Comparison of ENCODE assay signal across 8 cellular contexts in genomic region chr18:21110667-21111350, GRCh38. TPM values are rescaled to one million over a fixed set of nuclear protein-coding genes. Genes with fewer than 3 reads are reported as not detected.
DNase-seq lines count a peak whose midpoint lies in the region; ATAC-seq and TF ChIP-seq lines count a peak whose summit lies in the region.

No MANE protein-coding gene starts in this region.

- H3K79me2 ChIP-seq in ACC112 (ENCODE audit: control insufficient read depth, insufficient read depth, low read length, unreplicated experiment) (peaks cover 57% of the 10 kb centered on the region), PC-3 (ENCODE audit: low read length) (peaks cover 57% of the 10 kb centered on the region), neural progenitor cell (ENCODE audit: low read depth) (peaks cover 55% of the 10 kb centered on the region)

- H3K9me2 ChIP-seq in PC-3 (replicated peaks; ENCODE audit: low read length): no peaks in the 10 kb centered on the region

- CTCF ChIA-PET in PC-3 (lab: Charles Lee): interaction anchor here (1.6 kb wide), 1 partner anchor 21 kb away, joined by 4 read pairs; no protein-coding TSS in a partner anchor

- H4K20me1 ChIP-seq in PC-3 (ENCODE audit: low read length): peaks cover 41% of the 10 kb centered on the region
- peaks cover 49% of the 10 kb centered on the region for H4K20me1 ChIP-seq in neural progenitor cell (ENCODE audit: low read depth)

- H3K27ac ChIP-seq in ACC112 (ENCODE audit: low read depth, low read length): peak overlapping the region; percentile 82
- H3K27ac ChIP-seq in PC-3 (ENCODE audit: low read length): peak overlapping the region; percentile 83
- H3K27ac ChIP-seq in neural progenitor cell: peak overlapping the region; percentile 82
- H3K27ac ChIP-seq in substantia nigra (ENCODE audit: low read depth, low read length, poor library complexity, severe bottlenecking): peak overlapping the region; percentile 98

- H3K36me3 ChIP-seq in ACC112 (ENCODE audit: insufficient read depth, low read length): no peaks in the 10 kb centered on the region
- no peaks in the 10 kb centered on the region for H3K36me3 ChIP-seq in PC-3 (ENCODE audit: low read depth, low read length)
- H3K36me3 ChIP-seq in neural progenitor cell: no peaks in the 10 kb centered on the region

- POLR2A ChIA-PET in PC-3 (lab: Charles Lee; ENCODE audit: unreplicated experiment): no interaction called here

- H3K4me1 ChIP-seq in ACC112 (ENCODE audit: control insufficient read depth, insufficient read depth, low read length, unreplicated experiment) (peaks cover 28% of the 10 kb centered on the region), PC-3 (ENCODE audit: insufficient read depth, low read length) (peaks cover 15% of the 10 kb centered on the region), neural progenitor cell (peaks cover 25% of the 10 kb centered on the region)

- H3K4me3 Mint-ChIP-seq in activated T-helper 17 cell treated with anti-CD3 and anti-CD28 coated beads, Interleukin-2, amount 50 U/mL, for 72 hours: no peak overlapping the region
- H3K4me3 Mint-ChIP-seq in neural progenitor cell: no peak overlapping the region

- DNase-seq in PC-3 (peak; percentile 41), fibroblast of villous mesenchyme (ENCODE audit: low read depth) (peak; percentile 48), neural progenitor cell (ENCODE audit: low spot score) (no peak), substantia nigra (lab: John Stamatoyannopoulos, UW) (peak in 41 of 49 donors; percentile 11 to 72 (median 52))

- H3K9me3 Mint-ChIP-seq in activated T-helper 17 cell treated with anti-CD3 and anti-CD28 coated beads, Interleukin-2, amount 50 U/mL, for 72 hours: no peaks in the 10 kb centered on the region
- H3K9me3 Mint-ChIP-seq in neural progenitor cell: peaks cover 2% of the 10 kb centered on the region

- TSS peak; percentile 25 for BruUV-seq in PC-3 (replicated peaks; lab: Mats Ljungman, UMichigan)

- no peaks in the 10 kb centered on the region for H3F3A ChIP-seq in PC-3 (ENCODE audit: low read length, unreplicated experiment)
- peaks cover 24% of the 10 kb centered on the region for H3F3A ChIP-seq in neural progenitor cell (ENCODE audit: low read depth)

- TF ChIP-seq CTCF in PC-3 (conservative IDR thresholded peaks at IDR 0.05; ENCODE audit: low read depth, low read length) (no peak), fibroblast of villous mesenchyme (IDR thresholded peaks at IDR 0.05; ENCODE audit: insufficient read depth, low read depth, low read length) (no peak), neural progenitor cell (IDR thresholded peaks at IDR 0.05) (no peak)

- no peaks in the 10 kb centered on the region for H3K27me3 ChIP-seq in ACC112 (ENCODE audit: insufficient read depth, low read length)
- no peaks in the 10 kb centered on the region for H3K27me3 ChIP-seq in PC-3 (ENCODE audit: low read length)
- H3K27me3 ChIP-seq in neural progenitor cell: peaks cover 19% of the 10 kb centered on the region

- H3K4me2 ChIP-seq in PC-3 (ENCODE audit: low read length): peak overlapping the region; percentile 80
- peak overlapping the region; percentile 90 for H3K4me2 ChIP-seq in neural progenitor cell

- H3K4me3 ChIP-seq in ACC112 (ENCODE audit: low read depth, low read length) (peak overlapping the region; percentile 93), PC-3 (ENCODE audit: low read length) (peak overlapping the region; percentile 99), fibroblast of villous mesenchyme (ENCODE audit: low read depth, low read length) (peak overlapping the region; percentile 96), neural progenitor cell (peak overlapping the region; percentile 80)

- no peaks in the 10 kb centered on the region for H3K27me3 Mint-ChIP-seq in activated T-helper 17 cell treated with anti-CD3 and anti-CD28 coated beads, Interleukin-2, amount 50 U/mL, for 72 hours
- H3K27me3 Mint-ChIP-seq in neural progenitor cell (ENCODE audit: insufficient read depth, low read depth): peaks cover 2% of the 10 kb centered on the region

- intact Hi-C loops in PC-3 (cut with micrococcal nuclease): loop anchor here (2.0 to 5.0 kb wide), 3 partner anchors 39 to 100 kb away; no protein-coding TSS in a partner anchor

- H3K9me3 ChIP-seq in PC-3 (ENCODE audit: low read length) (no peaks in the 10 kb centered on the region), neural progenitor cell (ENCODE audit: low read depth) (no peaks in the 10 kb centered on the region)

- H2AFZ ChIP-seq in ACC112 (ENCODE audit: low read length, unreplicated experiment) (peak overlapping the region; percentile 28), PC-3 (ENCODE audit: low read length) (peak overlapping the region; percentile 100), neural progenitor cell (replicated peaks) (peak overlapping the region; percentile 85)

- H3K27ac Mint-ChIP-seq in activated T-helper 17 cell treated with anti-CD3 and anti-CD28 coated beads, Interleukin-2, amount 50 U/mL, for 72 hours: peak overlapping the region; percentile 86
- peak overlapping the region; percentile 74 for H3K27ac Mint-ChIP-seq in neural progenitor cell

- H3K9ac ChIP-seq in PC-3 (ENCODE audit: low read length) (peak overlapping the region; percentile 97), neural progenitor cell (peak overlapping the region; percentile 56)

- H3K36me3 Mint-ChIP-seq in activated T-helper 17 cell treated with anti-CD3 and anti-CD28 coated beads, Interleukin-2, amount 50 U/mL, for 72 hours (ENCODE audit: low read depth): peaks cover 16% of the 10 kb centered on the region
- peaks cover 6% of the 10 kb centered on the region for H3K36me3 Mint-ChIP-seq in neural progenitor cell

- peaks cover 19% of the 10 kb centered on the region for H3K4me1 Mint-ChIP-seq in activated T-helper 17 cell treated with anti-CD3 and anti-CD28 coated beads, Interleukin-2, amount 50 U/mL, for 72 hours
- H3K4me1 Mint-ChIP-seq in neural progenitor cell: peaks cover 4% of the 10 kb centered on the region

- ATAC-seq in GM18870 (IDR thresholded peaks at IDR 0.05; ENCODE audit: unreplicated experiment) (peak; percentile 20), HG03108 (IDR thresholded peaks at IDR 0.05; ENCODE audit: unreplicated experiment) (peak; percentile 25), PC-3 (peak; percentile 4; the same call in 1 of the 2 replicates)
- peak; percentile 25 for ATAC-seq in activated T-helper 17 cell treated with anti-CD3 and anti-CD28 coated beads, Interleukin-2, amount 50 U/mL, for 72 hours (replicated peaks)

RNA-seq across cellular contexts. Expression of gene ROCK1, which starts 0.8 kb away (rescaled TPM):
- 22.2 and 37.0 TPM in 2 replicates for total RNA-seq in PC-3 (2014; rRNA removed)
- total RNA-seq in activated T-helper 17 cell treated with anti-CD3 and anti-CD28 coated beads, Interleukin-2, amount 50 U/mL, for 72 hours: 10 to 100 TPM; 51.3 to 61.3 TPM
- total RNA-seq in fibroblast of villous mesenchyme: 42.5 and 55.3 TPM in 2 replicates
- total RNA-seq in neural progenitor cell (ENCODE audit: low replicate concordance): 37.7 and 66.2 TPM in 2 replicates

Comparison
In these comparisons a context has a peak if more than half of its experiments do, and no peak if none do; other contexts are left out.
1. H2AFZ ChIP-seq: peak in every context shown above with its lines; median percentile 100 in PC-3; 85 in neural progenitor cell; 28 in ACC112.